Comparison of ENCODE assay signal across 16 cellular contexts in genomic region chr9:130417602-130418001, GRCh38. TPM values are rescaled to one million over a fixed set of nuclear protein-coding genes. Genes with fewer than 3 reads are reported as not detected.
DNase-seq lines count a peak whose midpoint lies in the region; TF ChIP-seq lines count a peak whose summit lies in the region.
"Had no signal": no experiment of that assay in that cellular context is flagged by ENCODE, and none has a peak within 500 bp of the region (broad histone marks: within the 10 kb centered on the region; RNA-seq: fewer than 3 reads in every experiment).

No MANE protein-coding gene starts in this region.

- no peaks in the 10 kb centered on the region for H3K4me1 ChIP-seq in HEK293 (ENCODE audit: control insufficient read depth, insufficient read depth, low read length)
- H3K4me1 ChIP-seq in effector memory CD4-positive, alpha-beta T cell (ENCODE audit: control insufficient read depth, insufficient read depth, low read length, poor library complexity, severe bottlenecking): no peaks in the 10 kb centered on the region
- H3K4me1 ChIP-seq: gastroesophageal sphincter, right atrium auricular region, suprapubic skin had no signal

- no peak for DNase-seq in GM10266 (ENCODE audit: extremely low spot score)
- peak; percentile 65 for DNase-seq in RPMI8226
- DNase-seq in islet precursor cell: peak; percentile 75
- no peak for DNase-seq in effector memory CD4-positive, alpha-beta T cell
- DNase-seq in MG63: no peak
- no peak for DNase-seq in RWPE1 (ENCODE audit: low spot score)
- no peak for DNase-seq in HK-2 (ENCODE audit: unreplicated experiment)
- DNase-seq: activated CD4-positive, alpha-beta T cell treated with anti-CD3 and anti-CD28 coated beads for 4 hours; activated T-cell treated with anti-CD3 and anti-CD28 coated beads, Interleukin-2, amount 50 U/mL, for 1 hour; CD4-positive, CD25-positive, alpha-beta regulatory T cell; NCI-H146; NCI-H526 had no signal

- H3K9me3 ChIP-seq in HEK293 (ENCODE audit: control insufficient read depth, insufficient read depth, low read depth, low read length): no peaks in the 10 kb centered on the region
- H3K9me3 ChIP-seq in effector memory CD4-positive, alpha-beta T cell (ENCODE audit: control insufficient read depth, low read length): no peaks in the 10 kb centered on the region
- H3K9me3 ChIP-seq in MG63: no peaks in the 10 kb centered on the region
- H3K9me3 ChIP-seq: gastroesophageal sphincter, right atrium auricular region, suprapubic skin had no signal

- no peaks in the 10 kb centered on the region for H3K36me3 ChIP-seq in HEK293 (ENCODE audit: control insufficient read depth in 2 of 2, insufficient read depth in 1 of 2, low read length in 2 of 2)
- H3K36me3 ChIP-seq in effector memory CD4-positive, alpha-beta T cell (ENCODE audit: control insufficient read depth, insufficient read depth, low read length): no peaks in the 10 kb centered on the region
- H3K36me3 ChIP-seq in MG63: no peaks in the 10 kb centered on the region
- H3K36me3 ChIP-seq: right atrium auricular region, suprapubic skin had no signal

- no peak overlapping the region for H3K4me3 ChIP-seq in HEK293 (ENCODE audit: low read depth, low read length)
- no peak overlapping the region for H3K4me3 ChIP-seq in effector memory CD4-positive, alpha-beta T cell (ENCODE audit: insufficient read depth, low read depth, low read length, poor library complexity, severe bottlenecking)
- H3K4me3 ChIP-seq in MG63: no peak overlapping the region
- H3K4me3 ChIP-seq: gastroesophageal sphincter, right atrium auricular region, suprapubic skin had no signal

- POLR2A ChIA-PET in HEK293 (lab: Yijun Ruan, JAX): interaction anchor here (0.5 to 0.6 kb wide), 2 partner anchors 30 to 606 kb away, joined by 3 read pairs; no protein-coding TSS in a partner anchor
- POLR2A ChIA-PET in RWPE1 (lab: Yijun Ruan, JAX; ENCODE audit: low non-redundant PET): no interaction called here

- no peak overlapping the region for H3K27ac ChIP-seq in HEK293 (ENCODE audit: extremely low read depth, low read depth, low read length)
- no peak overlapping the region for H3K27ac ChIP-seq in effector memory CD4-positive, alpha-beta T cell (ENCODE audit: insufficient read depth, low read length, poor library complexity, severe bottlenecking)
- H3K27ac ChIP-seq in RWPE1: no peak overlapping the region
- H3K27ac ChIP-seq: gastroesophageal sphincter, right atrium auricular region, suprapubic skin had no signal

- TF ChIP-seq CTCF in GM10266 (IDR thresholded peaks at IDR 0.05; ENCODE audit: control insufficient read depth, insufficient read depth, low read depth, missing control alignments) (peak; percentile 20), HEK293 (tag by site-specific recombination; IDR thresholded peaks at IDR 0.05) (no peak), RWPE1 (conservative IDR thresholded peaks at IDR 0.05; ENCODE audit: low read depth) (no peak)

- no peaks in the 10 kb centered on the region for H3K27me3 ChIP-seq in effector memory CD4-positive, alpha-beta T cell (replicated peaks; ENCODE audit: control insufficient read depth, insufficient read depth, low read length, poor library complexity, severe bottlenecking)
- H3K27me3 ChIP-seq in MG63: no peaks in the 10 kb centered on the region
- H3K27me3 ChIP-seq: gastroesophageal sphincter, right atrium auricular region had no signal

- CTCF ChIA-PET in HEK293 (lab: Yijun Ruan, JAX): interaction anchor here (0.6 to 0.7 kb wide), 3 partner anchors 27 to 145 kb away, joined by 3 to 4 read pairs (median 4); no protein-coding TSS in a partner anchor
- CTCF ChIA-PET in RWPE1 (lab: Yijun Ruan, JAX): interaction anchor here (0.6 kb wide), 1 partner anchor 167 kb away, joined by 3 read pairs; no protein-coding TSS in a partner anchor

TF ChIP-seq in HEK293, 187 proteins besides CTCF, POLR2A, EP300 and RAD21:
- TF ChIP-seq ZNF792 (tag by site-specific recombination; IDR thresholded peaks at IDR 0.05): no peak
- TF ChIP-seq ZNF624 (tag by site-specific recombination; IDR thresholded peaks at IDR 0.05): no peak
- TF ChIP-seq, protein P1, sequence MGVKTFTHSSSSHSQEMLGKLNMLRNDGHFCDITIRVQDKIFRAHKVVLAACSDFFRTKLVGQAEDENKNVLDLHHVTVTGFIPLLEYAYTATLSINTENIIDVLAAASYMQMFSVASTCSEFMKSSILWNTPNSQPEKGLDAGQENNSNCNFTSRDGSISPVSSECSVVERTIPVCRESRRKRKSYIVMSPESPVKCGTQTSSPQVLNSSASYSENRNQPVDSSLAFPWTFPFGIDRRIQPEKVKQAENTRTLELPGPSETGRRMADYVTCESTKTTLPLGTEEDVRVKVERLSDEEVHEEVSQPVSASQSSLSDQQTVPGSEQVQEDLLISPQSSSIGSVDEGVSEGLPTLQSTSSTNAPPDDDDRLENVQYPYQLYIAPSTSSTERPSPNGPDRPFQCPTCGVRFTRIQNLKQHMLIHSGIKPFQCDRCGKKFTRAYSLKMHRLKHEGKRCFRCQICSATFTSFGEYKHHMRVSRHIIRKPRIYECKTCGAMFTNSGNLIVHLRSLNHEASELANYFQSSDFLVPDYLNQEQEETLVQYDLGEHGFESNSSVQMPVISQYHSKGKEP (tag by site-specific recombination; IDR thresholded peaks at IDR 0.05): peak; percentile 61; the same call in 1 of the 2 replicates
- TF ChIP-seq ZNF692 (tag by site-specific recombination; IDR thresholded peaks at IDR 0.05): no peak
- peak; percentile 17 for TF ChIP-seq ZNF654 (tag by site-specific recombination; IDR thresholded peaks at IDR 0.05; ENCODE audit: low read depth)
- TF ChIP-seq ZNF645 (tag by site-specific recombination; IDR thresholded peaks at IDR 0.05): no peak
- TF ChIP-seq ZNF266 (tag by site-specific recombination; IDR thresholded peaks at IDR 0.05; ENCODE audit: low read depth): no peak

RNA-seq across cellular contexts. Expression of gene ASS1, which starts 27.2 kb away (rescaled TPM):
- 536 and 752 TPM in 2 replicates for total RNA-seq in MG63 (2014; rRNA removed; shearing (Covaris generic); ENCODE audit: low replicate concordance)
- total RNA-seq: CD4-positive, CD25-positive, alpha-beta regulatory T cell had no signal

Comparison
In these comparisons a context has a peak if more than half of its experiments do, and no peak if none do; other contexts are left out.
1. DNase-seq: peak in RPMI8226 (single experiment) and islet precursor cell (single experiment); none in GM10266 (single experiment), effector memory CD4-positive, alpha-beta T cell (0 of 3), MG63 (single experiment), RWPE1 (single experiment) and HK-2 (single experiment).